Comparison of ENCODE assay signal across 8 cellular contexts in the genomic region with DNA sequence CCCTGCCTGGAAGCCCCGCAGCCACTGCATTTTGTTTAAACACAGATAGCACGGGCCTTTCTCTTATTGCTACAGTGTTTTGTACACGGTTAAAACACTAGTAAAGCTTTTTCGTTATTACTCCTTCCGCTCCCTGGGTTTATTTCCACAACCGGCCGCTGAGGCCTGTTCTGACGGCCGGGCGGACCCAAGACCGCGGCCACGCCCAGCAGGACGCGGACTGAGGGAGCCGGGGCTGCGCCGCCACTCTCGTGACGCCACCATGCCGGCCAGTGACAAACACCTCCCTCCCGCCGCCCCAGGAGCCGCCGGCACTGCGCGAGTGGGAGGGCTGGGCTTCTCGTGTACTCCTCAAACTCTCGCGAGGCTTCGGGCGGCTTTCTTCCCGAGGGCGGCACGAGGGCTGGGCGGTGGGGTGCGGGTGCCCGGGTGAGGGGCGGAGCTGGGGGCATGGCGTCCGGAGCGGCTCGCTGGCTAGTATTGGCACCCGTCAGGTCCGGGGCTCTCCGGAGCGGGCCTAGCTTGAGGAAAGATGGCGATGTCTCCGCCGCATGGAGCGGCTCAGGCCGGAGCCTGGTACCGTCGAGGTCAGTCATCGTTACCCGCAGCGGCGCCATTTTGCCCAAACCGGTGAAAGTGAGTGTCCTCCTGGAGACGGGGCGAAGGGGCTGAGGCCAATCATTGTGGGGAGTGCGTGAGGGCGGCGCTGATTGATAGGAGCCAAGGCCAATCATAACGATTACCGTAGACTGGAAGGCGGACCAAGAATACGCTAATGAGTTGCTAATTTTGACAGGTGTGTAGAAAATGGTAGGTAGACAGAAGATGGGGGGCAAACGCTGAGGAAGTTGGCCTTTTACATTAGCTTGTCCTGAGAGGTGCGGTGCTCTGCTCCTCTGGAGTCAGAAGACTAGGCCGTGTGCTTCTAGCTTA. TPM values are rescaled to one million over a fixed set of nuclear protein-coding genes. Genes with fewer than 3 reads are reported as not detected.
DNase-seq lines count a peak whose midpoint lies in the region; ATAC-seq, FAIRE-seq and TF ChIP-seq lines count a peak whose summit lies in the region.

A gene with protein sequence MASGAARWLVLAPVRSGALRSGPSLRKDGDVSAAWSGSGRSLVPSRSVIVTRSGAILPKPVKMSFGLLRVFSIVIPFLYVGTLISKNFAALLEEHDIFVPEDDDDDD (plus strand): TSS at position 382 of the 933 bp plus-strand sequence. CDS start 69 bp downstream, at position 451.

- H3K27ac Mint-ChIP-seq in natural killer cell: peak within 1 kb of the TSS; percentile 97 to 100

- peaks cover 24% of the 10 kb centered on the region for H3K4me1 ChIP-seq in Loucy (ENCODE audit: insufficient read depth, low read length, poor library complexity, severe bottlenecking)

- DNase-seq in EL (peak; percentile 99), H54 (ENCODE audit: insufficient read length, low spot score) (peak; percentile 91), fibroblast of peridontal ligament (ENCODE audit: extremely low read depth) (peak; percentile 98), natural killer cell (peak; percentile 98)
- DNase-seq in activated T-helper 9 cell treated with anti-CD3 and anti-CD28 coated beads, Interleukin-2, amount 50 U/mL, for 16 hours (ENCODE audit: low read depth): peak; percentile 97
- DNase-seq in stimulated activated naive CD4-positive, alpha-beta T cell treated with Interleukin-2 at 50 U/mL for 16 hours (lab: John Stamatoyannopoulos, UW): peak; percentile 97

- no peaks in the 10 kb centered on the region for H3K9me3 Mint-ChIP-seq in natural killer cell

- peak; percentile 87 to 96 (median 87) for ATAC-seq in natural killer cell

- H3F3A ChIP-seq in Loucy (ENCODE audit: low read depth): no peaks in the 10 kb centered on the region

- peaks cover 40% of the 10 kb centered on the region for H3K79me2 ChIP-seq in Loucy (ENCODE audit: insufficient read depth, low read length)

- H3K27me3 ChIP-seq in Loucy (ENCODE audit: insufficient read depth, low read length, poor library complexity, severe bottlenecking): no peaks in the 10 kb centered on the region

- no peak for FAIRE-seq in H54 (lab: Jason Lieb, UNC)

- TF ChIP-seq CTCF in Loucy (conservative IDR thresholded peaks at IDR 0.05; ENCODE audit: low read length) (no peak), natural killer cell (IDR thresholded peaks at IDR 0.05) (no peak)

- peak within 1 kb of the TSS; percentile 89 for H3K9ac ChIP-seq in Loucy (ENCODE audit: low read depth, low read length, poor library complexity, severe bottlenecking)

- peaks cover 14% of the 10 kb centered on the region; the same call in 1 of the 2 replicates for H3K36me3 ChIP-seq in Loucy (ENCODE audit: insufficient read depth, low read length)

- H3K4me1 Mint-ChIP-seq in natural killer cell: peaks cover 26 to 31% of the 10 kb centered on the region in 2 donors

- peak within 1 kb of the TSS; percentile 97 for H3K4me3 ChIP-seq in Loucy (ENCODE audit: low read length, poor library complexity, severe bottlenecking)

- peak within 1 kb of the TSS; percentile 95 for H2AFZ ChIP-seq in Loucy (ENCODE audit: low read length)

- no peaks in the 10 kb centered on the region for H3K9me3 ChIP-seq in Loucy (ENCODE audit: insufficient read depth, low read depth, low read length)

- peaks cover 4% of the 10 kb centered on the region for H4K20me1 ChIP-seq in Loucy (ENCODE audit: insufficient read depth, low read length, poor library complexity, severe bottlenecking)

- peak within 1 kb of the TSS; percentile 89 for H3K4me2 ChIP-seq in Loucy (ENCODE audit: low read depth, low read length, poor library complexity, severe bottlenecking)

- TF ChIP-seq POLR2A in H54 (IDR thresholded peaks at IDR 0.05; ENCODE audit: low read depth, low read length) (peak; percentile 58; the same call in 1 of the 2 replicates), Raji (IDR thresholded peaks at IDR 0.05; ENCODE audit: insufficient read depth, low read depth, low read length) (peak; percentile 83)

- H3K27me3 Mint-ChIP-seq in natural killer cell (ENCODE audit: low read depth in 2 of 2): no peaks in the 10 kb centered on the region

- no peaks in the 10 kb centered on the region for H3K9me2 ChIP-seq in Loucy (replicated peaks; ENCODE audit: low read depth, low read length)

- no peaks in the 10 kb centered on the region for H3K36me3 Mint-ChIP-seq in natural killer cell

- intact Hi-C loops in natural killer cell (cut with micrococcal nuclease): loop anchor here (1.0 kb wide), 2 partner anchors 9 to 11 kb away; a partner anchor contains a TSS

- H3K4me3 Mint-ChIP-seq in natural killer cell: peak within 1 kb of the TSS; percentile 96

RNA-seq across cellular contexts. Expression of the gene that starts here (rescaled TPM):
- total RNA-seq in natural killer cell: 10 to 100 TPM; 37.7 to 51.0 (median 45.1) TPM

Comparison
In these comparisons a context has a peak if more than half of its experiments do, and no peak if none do; other contexts are left out.
1. Peak in every context shown above with its lines: DNase-seq, ATAC-seq and H3K4me3 ChIP-seq.